ENCODE assay signal across 17 cellular contexts in genomic region chr2:235543126-235543750, GRCh38. TPM values are rescaled to one million over a fixed set of nuclear protein-coding genes. Genes with fewer than 3 reads are reported as not detected.
DNase-seq lines count a peak whose midpoint lies in the region; ATAC-seq, FAIRE-seq and TF ChIP-seq lines count a peak whose summit lies in the region.
"Had no signal": no experiment of that assay in that cellular context is flagged by ENCODE, and none has a peak within 500 bp of the region (broad histone marks: within the 10 kb centered on the region; RNA-seq: fewer than 3 reads in every experiment).

No MANE protein-coding gene starts in this region.

- no peaks in the 10 kb centered on the region for H3K36me3 ChIP-seq in spleen
- H3K36me3 ChIP-seq: heart left ventricle, left lung, SJSA1 had no signal

- ATAC-seq in activated CD8-positive, alpha-beta T cell treated with anti-CD3 and anti-CD28 coated beads for 36 hours: no peak
- ATAC-seq in activated CD8-positive, alpha-beta T cell treated with anti-CD3 and anti-CD28 coated beads, Interleukin-2, amount 10 ng/mL, durations not matched to agents 7 days and 5 days: no peak
- ATAC-seq: A549, heart left ventricle, left lung had no signal

- H3K9me3 Mint-ChIP-seq in activated CD8-positive, alpha-beta T cell treated with anti-CD3 and anti-CD28 coated beads for 36 hours: no peaks in the 10 kb centered on the region
- H3K9me3 Mint-ChIP-seq in activated CD8-positive, alpha-beta T cell treated with anti-CD3 and anti-CD28 coated beads, Interleukin-2, amount 10 ng/mL, durations not matched to agents 7 days and 5 days (ENCODE audit: insufficient read depth): no peaks in the 10 kb centered on the region
- H3K9me3 Mint-ChIP-seq: activated T-helper 2 cell treated with anti-CD3 and anti-CD28 coated beads, Interferon-gamma antibody, Interleukin-2, Interleukin-4, amounts not matched to agents 10 μg/mL and 5 μg/mL and 100 μg/mL, durations not matched to agents 14 hours and 24 hours and 36 hours; brain had no signal

- 80 to 88% (median 81%) methylated on average over 13 of the region's 13 CpGs for WGBS in spleen, 5 donors

- no peak for TF ChIP-seq POLR2A in spleen (IDR thresholded peaks at IDR 0.05)

- no peak overlapping the region for H3K4me3 Mint-ChIP-seq in activated CD8-positive, alpha-beta T cell treated with anti-CD3 and anti-CD28 coated beads for 36 hours
- no peak overlapping the region for H3K4me3 Mint-ChIP-seq in activated CD8-positive, alpha-beta T cell treated with anti-CD3 and anti-CD28 coated beads, Interleukin-2, amount 10 ng/mL, durations not matched to agents 7 days and 5 days
- H3K4me3 Mint-ChIP-seq: brain had no signal

- no peaks in the 10 kb centered on the region for H3K4me1 Mint-ChIP-seq in activated CD8-positive, alpha-beta T cell treated with anti-CD3 and anti-CD28 coated beads for 36 hours (ENCODE audit: low read depth)
- H3K4me1 Mint-ChIP-seq in activated CD8-positive, alpha-beta T cell treated with anti-CD3 and anti-CD28 coated beads, Interleukin-2, amount 10 ng/mL, durations not matched to agents 7 days and 5 days (ENCODE audit: low read depth): no peaks in the 10 kb centered on the region

- POLR2A ChIA-PET in activated CD8-positive, alpha-beta T cell treated with anti-CD3 and anti-CD28 coated beads for 36 hours (lab: Charles Lee): interaction anchor here (0.6 kb wide), 1 partner anchor 25 kb away, joined by 3 read pairs; no protein-coding TSS in a partner anchor
- POLR2A ChIA-PET in activated CD8-positive, alpha-beta T cell treated with anti-CD3 and anti-CD28 coated beads, Interleukin-2, amount 10 ng/mL, durations not matched to agents 7 days and 5 days (lab: Charles Lee): no interaction called here

- H3K27me3 ChIP-seq in spleen (replicated peaks in 1 of 7): no peaks in the 10 kb centered on the region
- H3K27me3 ChIP-seq: heart left ventricle, left lung, SJSA1 had no signal

- CTCF ChIA-PET in activated CD8-positive, alpha-beta T cell treated with anti-CD3 and anti-CD28 coated beads for 36 hours (lab: Charles Lee): no interaction called here
- CTCF ChIA-PET in activated CD8-positive, alpha-beta T cell treated with anti-CD3 and anti-CD28 coated beads, Interleukin-2, amount 10 ng/mL, durations not matched to agents 7 days and 5 days (lab: Charles Lee): no interaction called here

- no peak for TF ChIP-seq CTCF in activated CD8-positive, alpha-beta T cell treated with anti-CD3 and anti-CD28 coated beads for 36 hours (IDR thresholded peaks at IDR 0.05)
- TF ChIP-seq CTCF in spleen (IDR thresholded peaks at IDR 0.05 in 8 of 11, conservative IDR thresholded peaks at IDR 0.05 in 3 of 11): no peak

- peak; percentile 5 for DNase-seq in activated CD8-positive, alpha-beta T cell treated with anti-CD3 and anti-CD28 coated beads for 36 hours
- DNase-seq in activated CD8-positive, alpha-beta T cell treated with anti-CD3 and anti-CD28 coated beads, Interleukin-2, amount 10 ng/mL, durations not matched to agents 7 days and 5 days: no peak
- DNase-seq in RCC 7860 (ENCODE audit: low spot score) (peak; percentile 66), islet precursor cell (peak; percentile 71), spleen (peak; percentile 52), NOMO-1 treated with dmso at 0.1 percent for 144 hours (lab: John Stamatoyannopoulos, UW; ENCODE audit: unreplicated experiment) (no peak), SHP77 treated with DMSO at 0.1 percent for 48 hours (lab: John Stamatoyannopoulos, UW) (no peak)
- DNase-seq in activated CD8-positive, alpha-beta memory T cell treated with anti-CD3 and anti-CD28 coated beads for 24 hours: no peak
- DNase-seq: activated CD4-positive, CD25-positive, alpha-beta regulatory T cell; DMS 273 treated with DMSO at 0.1 percent for 48 hours; left lung; NCI-H1092 treated with DMSO at 0.1 percent for 48 hours had no signal

- H3K27ac Mint-ChIP-seq in activated CD8-positive, alpha-beta T cell treated with anti-CD3 and anti-CD28 coated beads for 36 hours: no peak overlapping the region
- no peak overlapping the region for H3K27ac Mint-ChIP-seq in activated CD8-positive, alpha-beta T cell treated with anti-CD3 and anti-CD28 coated beads, Interleukin-2, amount 10 ng/mL, durations not matched to agents 7 days and 5 days
- H3K27ac Mint-ChIP-seq: activated T-helper 2 cell treated with anti-CD3 and anti-CD28 coated beads, Interferon-gamma antibody, Interleukin-2, Interleukin-4, amounts not matched to agents 10 μg/mL and 5 μg/mL and 100 μg/mL, durations not matched to agents 14 hours and 24 hours and 36 hours had no signal

- no peaks in the 10 kb centered on the region for H3K36me3 Mint-ChIP-seq in activated CD8-positive, alpha-beta T cell treated with anti-CD3 and anti-CD28 coated beads for 36 hours (ENCODE audit: low read depth)
- H3K36me3 Mint-ChIP-seq in activated CD8-positive, alpha-beta T cell treated with anti-CD3 and anti-CD28 coated beads, Interleukin-2, amount 10 ng/mL, durations not matched to agents 7 days and 5 days (ENCODE audit: low read depth): no peaks in the 10 kb centered on the region

- peaks cover 0 to 18% (median 2%) of the 10 kb centered on the region in 6 donors for H3K4me1 ChIP-seq in spleen
- H3K4me1 ChIP-seq: SJSA1 had no signal

- no peak overlapping the region for H3K27ac ChIP-seq in spleen
- H3K27ac ChIP-seq: heart left ventricle, left lung, SJSA1 had no signal

- H3K27me3 Mint-ChIP-seq in activated CD8-positive, alpha-beta T cell treated with anti-CD3 and anti-CD28 coated beads for 36 hours: peaks cover 2% of the 10 kb centered on the region
- no peaks in the 10 kb centered on the region for H3K27me3 Mint-ChIP-seq in activated CD8-positive, alpha-beta T cell treated with anti-CD3 and anti-CD28 coated beads, Interleukin-2, amount 10 ng/mL, durations not matched to agents 7 days and 5 days (ENCODE audit: low read depth)

- no peaks in the 10 kb centered on the region for H3K9me3 ChIP-seq in spleen
- H3K9me3 ChIP-seq: A549, heart left ventricle, left lung, SJSA1 had no signal

- intact Hi-C loops in activated CD8-positive, alpha-beta T cell treated with anti-CD3 and anti-CD28 coated beads for 36 hours (cut with micrococcal nuclease): no loop called here
- intact Hi-C loops in spleen (cut with DNase I; ENCODE audit: low total_unique reads): no loop called here

- H3K4me3 ChIP-seq in spleen: no peak overlapping the region
- H3K4me3 ChIP-seq: A549, heart left ventricle, left lung, SJSA1 had no signal

- FAIRE-seq in RCC 7860 (lab: Jason Lieb, UNC): no peak
- FAIRE-seq: A549 had no signal

RNA-seq across cellular contexts. Expression of gene AGAP1, which starts 49.4 kb away (rescaled TPM):
- 1 to 10 TPM; 2.5 to 2.9 TPM for total RNA-seq in activated CD8-positive, alpha-beta T cell treated with anti-CD3 and anti-CD28 coated beads for 36 hours
- total RNA-seq in activated CD8-positive, alpha-beta T cell treated with anti-CD3 and anti-CD28 coated beads, Interleukin-2, amount 10 ng/mL, durations not matched to agents 7 days and 5 days: 1 to 10 TPM in 1 of 2 experiments, under 1 TPM in 1; 0.82 to 1.3 TPM
- 10 to 100 TPM in 5 of 7 donors, 1 to 10 TPM in 2; 8.4 to 26.6 (median 16.7) TPM for total RNA-seq in spleen
- polyA plus RNA-seq in spleen: 1 to 10 TPM; 1.1 to 2.8 (median 1.3) TPM

Comparison
In these comparisons a context has a peak if more than half of its experiments do, and no peak if none do; other contexts are left out.
1. DNase-seq: peak in activated CD8-positive, alpha-beta T cell treated with anti-CD3 and anti-CD28 coated beads for 36 hours (single experiment), RCC 7860 (single experiment), islet precursor cell (single experiment) and spleen (single experiment); none in activated CD8-positive, alpha-beta T cell treated with anti-CD3 and anti-CD28 coated beads, Interleukin-2, amount 10 ng/mL, durations not matched to agents 7 days and 5 days (single experiment), NOMO-1 treated with dmso at 0.1 percent for 144 hours (single experiment), SHP77 treated with DMSO at 0.1 percent for 48 hours (single experiment) and activated CD8-positive, alpha-beta memory T cell treated with anti-CD3 and anti-CD28 coated beads for 24 hours (single experiment).